30 cellular contexts compared by ENCODE assay signal in the genomic region with DNA sequence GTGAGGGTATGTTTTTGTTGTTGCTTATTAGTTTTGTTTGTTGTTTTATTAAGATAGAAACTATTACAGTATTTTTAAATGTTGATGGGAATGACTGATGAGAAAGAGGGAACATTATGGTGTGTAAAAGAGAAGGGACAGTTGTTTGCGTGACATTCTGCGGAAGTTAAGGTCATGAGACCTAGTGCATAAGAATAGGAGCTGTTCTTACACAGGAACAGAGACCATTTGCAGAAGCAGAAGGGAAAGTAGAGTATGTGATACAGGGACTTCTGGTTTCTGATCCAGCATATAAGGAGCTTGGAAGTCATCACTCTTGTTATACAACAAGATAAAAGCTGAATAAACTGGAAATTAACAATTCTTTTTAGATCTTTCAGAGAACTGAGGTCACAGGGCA.
"Had no signal": no experiment of that assay in that cellular context is flagged by ENCODE, and none has a peak within 500 bp of the region (broad histone marks: within the 10 kb centered on the region; RNA-seq: fewer than 3 reads in every experiment).

No MANE protein-coding gene starts in this region.

- DNase-seq: activated CD4-positive, alpha-beta T cell treated with anti-CD3 and anti-CD28 coated beads, Interleukin-2, amount 10 ng/mL, durations not matched to agents 24 days and 14 days; activated CD4-positive, alpha-beta T cell treated with anti-CD3 and anti-CD28 coated beads, Interleukin-2, amount 50 U/mL, for 4 hours; activated CD8-positive, alpha-beta T cell treated with anti-CD3 and anti-CD28 coated beads for 36 hours; activated gamma-delta T cell; activated naive CD4-positive, alpha-beta T cell treated with Interleukin-2 at 50 U/mL for 16 hours; activated naive CD8-positive, alpha-beta T cell treated with anti-CD3 and anti-CD28 coated beads, Interleukin-2, amount 10 ng/mL, durations not matched to agents 7 days and 5 days; activated T-cell treated with anti-CD3 and anti-CD28 coated beads, Interleukin-2, amount 50 U/mL, for 24 hours; Karpas-422; KBM-7; MG63; NCI-H1092; NCI-H1436 treated with DMSO at 0.1 percent for 48 hours; NCI-H1694 treated with DMSO at 0.1 percent for 48 hours; NCI-H2029 treated with DMSO at 0.1 percent for 48 hours; NCI-H2107; NCI-H2171; NCI-H510A; NCI-H526; NCI-H748 treated with DMSO at 0.1 percent for 48 hours; NK-92 treated with Interleukin-12 subunit alpha and Interleukin-12 subunit beta, amount 100 ng/mL, for 24 hours; PC-9; SIG-M5; SW 1271; T-helper 1 cell; T-helper 2 cell; T-helper 9 cell had no signal

- FAIRE-seq: RCC 7860 had no signal

- H3K27ac ChIP-seq: ascending aorta, cardiac muscle cell, PC-9, RWPE1 had no signal
